In the genomic region with DNA sequence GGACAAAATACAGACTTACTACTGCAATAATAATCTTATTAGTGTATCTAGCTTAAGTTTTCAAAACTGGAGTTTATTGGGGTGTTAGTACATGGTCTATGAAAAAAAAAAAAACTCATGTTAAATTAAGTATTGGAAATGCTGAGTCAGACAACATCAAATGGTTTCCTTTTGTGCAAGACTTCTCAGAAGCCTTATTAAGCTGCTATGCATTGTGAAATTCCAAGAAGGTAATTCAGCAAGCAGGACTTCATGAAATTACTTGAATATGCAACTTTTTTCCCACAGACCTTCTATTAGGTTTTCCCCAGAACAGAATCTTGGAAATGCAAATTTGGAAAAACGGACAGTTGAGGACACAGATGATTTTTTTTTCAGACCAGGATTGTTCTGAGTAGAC, we compare ENCODE assay signal across 1 cellular context.
TF ChIP-seq lines count a peak whose summit lies in the region.

No MANE protein-coding gene starts in this region.

TF ChIP-seq in IMR-90, 13 proteins besides CTCF, POLR2A, EP300 and RAD21 (continued from another document):
- TF ChIP-seq, protein P1, sequence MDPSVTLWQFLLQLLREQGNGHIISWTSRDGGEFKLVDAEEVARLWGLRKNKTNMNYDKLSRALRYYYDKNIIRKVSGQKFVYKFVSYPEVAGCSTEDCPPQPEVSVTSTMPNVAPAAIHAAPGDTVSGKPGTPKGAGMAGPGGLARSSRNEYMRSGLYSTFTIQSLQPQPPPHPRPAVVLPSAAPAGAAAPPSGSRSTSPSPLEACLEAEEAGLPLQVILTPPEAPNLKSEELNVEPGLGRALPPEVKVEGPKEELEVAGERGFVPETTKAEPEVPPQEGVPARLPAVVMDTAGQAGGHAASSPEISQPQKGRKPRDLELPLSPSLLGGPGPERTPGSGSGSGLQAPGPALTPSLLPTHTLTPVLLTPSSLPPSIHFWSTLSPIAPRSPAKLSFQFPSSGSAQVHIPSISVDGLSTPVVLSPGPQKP (IDR thresholded peaks at IDR 0.05; ENCODE audit: borderline replicate concordance, low read depth, low read length): no peak
TF ChIP-seq in IMR-90: peak in this region for 3.
